In genomic region chr15:31758126-31758525, GRCh38 we compare ENCODE assay signal across 9 cellular contexts.
DNase-seq lines count a peak whose midpoint lies in the region; ATAC-seq, FAIRE-seq and TF ChIP-seq lines count a peak whose summit lies in the region.
"Had no signal": no experiment of that assay in that cellular context is flagged by ENCODE, and none has a peak within 500 bp of the region (broad histone marks: within the 10 kb centered on the region; RNA-seq: fewer than 3 reads in every experiment).

No MANE protein-coding gene starts in this region.

- no peak for TF ChIP-seq CTCF in GM12864 (IDR thresholded peaks at IDR 0.05; ENCODE audit: low read depth, low read length, missing control alignments)

- ATAC-seq in GM21381 (IDR thresholded peaks at IDR 0.05; ENCODE audit: unreplicated experiment), result no peak

- peak; percentile 10 for DNase-seq in GM12864 (ENCODE audit: low read depth)
- DNase-seq in NCI-H345 (lab: John Stamatoyannopoulos, UW), result peak; percentile 88
- DNase-seq in dermis blood vessel endothelial cell, result peak; percentile 67
- DNase-seq in myocyte (ENCODE audit: low read depth), result peak; percentile 1
- no peak for DNase-seq in amniotic stem cell (lab: John Stamatoyannopoulos, UW)
- no peak for DNase-seq in GM12891 (ENCODE audit: insufficient read length, low spot score)
- DNase-seq in GF-D8 (lab: John Stamatoyannopoulos, UW), result no peak

- no peak for FAIRE-seq in GM12891 (lab: Jason Lieb, UNC)

- no peak overlapping the region for H3K4me3 ChIP-seq in GM12864 (ENCODE audit: low read depth, low read length)
- H3K4me3 ChIP-seq: cardiac muscle cell had no signal

- no peak for TF ChIP-seq POLR2A in GM12891 (IDR thresholded peaks at IDR 0.05; ENCODE audit: low read depth, low read length)

TF ChIP-seq in GM12891, 5 proteins besides CTCF, POLR2A, EP300 and RAD21:
- TF ChIP-seq PAX5 (IDR thresholded peaks at IDR 0.05; ENCODE audit: insufficient read depth, low read length, severe bottlenecking) (no peak), POLR2AphosphoS5 (IDR thresholded peaks at IDR 0.05; ENCODE audit: low read depth, low read length) (no peak), POU2F2 (IDR thresholded peaks at IDR 0.05; ENCODE audit: low read depth, low read length) (no peak), TAF1 (IDR thresholded peaks at IDR 0.05; ENCODE audit: low read depth, low read length) (no peak), SPI1 (IDR thresholded peaks at IDR 0.05; ENCODE audit: low read depth, low read length) (no peak)

Comparison
In these comparisons a context has a peak if more than half of its experiments do, and no peak if none do; other contexts are left out.
1. DNase-seq: peak in GM12864 (single experiment), NCI-H345 (single experiment), dermis blood vessel endothelial cell (single experiment) and myocyte (single experiment); none in amniotic stem cell (single experiment), GM12891 (single experiment) and GF-D8 (single experiment).